Comparison of ENCODE assay signal across 21 cellular contexts in genomic region chr2:23967846-23968245, GRCh38. TPM values are rescaled to one million over a fixed set of nuclear protein-coding genes. Genes with fewer than 3 reads are reported as not detected.
"Had no signal": no experiment of that assay in that cellular context is flagged by ENCODE, and none has a peak within 500 bp of the region (broad histone marks: within the 10 kb centered on the region; RNA-seq: fewer than 3 reads in every experiment).

No MANE protein-coding gene starts in this region.

- DNase-seq: KBM-7, MV-4-11, NCI-H1048, NCI-H1105, NCI-H1417 treated with DMSO at 0.1 percent for 48 hours, NCI-H146, NCI-H1694 treated with DMSO at 0.1 percent for 48 hours, NCI-H1930, NCI-H2081, NCI-H2107, NCI-H2227 treated with DMSO at 0.1 percent for 48 hours, NCI-H524, NCI-H526 treated with DMSO at 0.1 percent for 48 hours, NCI-H748 treated with DMSO at 0.1 percent for 48 hours, SHP77, SK-N-SH, SW 1271 had no signal

- H3K27ac ChIP-seq: RWPE1 had no signal

- H3K9ac ChIP-seq: SK-N-SH had no signal

- H3K9me3 ChIP-seq: SK-N-SH had no signal

- H3K4me2 ChIP-seq: SK-N-SH had no signal

RNA-seq across cellular contexts. Expression of gene MFSD2B, which starts 42.0 kb away (rescaled TPM):
- total RNA-seq: HT1080, LHCN-M2, SK-MEL-5 had no signal
- polyA plus RNA-seq: SK-N-SH had no signal
